Comparison of ENCODE assay signal across 19 cellular contexts in genomic region chr15:63626955-63627354, GRCh38. TPM values are rescaled to one million over a fixed set of nuclear protein-coding genes. Genes with fewer than 3 reads are reported as not detected.
DNase-seq lines count a peak whose midpoint lies in the region; ATAC-seq and TF ChIP-seq lines count a peak whose summit lies in the region.
"Had no signal": no experiment of that assay in that cellular context is flagged by ENCODE, and none has a peak within 500 bp of the region (broad histone marks: within the 10 kb centered on the region; RNA-seq: fewer than 3 reads in every experiment).

No MANE protein-coding gene starts in this region.

- H3K9me3 ChIP-seq in CD4-positive, CD25-positive, alpha-beta regulatory T cell (ENCODE audit: control insufficient read depth in 2 of 2, low read length in 2 of 2) = no peaks in the 10 kb centered on the region
- no peaks in the 10 kb centered on the region for H3K9me3 ChIP-seq in Karpas-422 (ENCODE audit: low read length)

- H3K4me1 Mint-ChIP-seq in CD4-positive, CD25-positive, alpha-beta regulatory T cell = peaks cover 0 to 7% (median 0%) of the 10 kb centered on the region in 4 donors
- H3K4me1 Mint-ChIP-seq: brain, H9 had no signal

- H3K4me1 ChIP-seq in CD4-positive, CD25-positive, alpha-beta regulatory T cell (ENCODE audit: control insufficient read depth, insufficient read depth, low read length, poor library complexity, severe bottlenecking) = no peaks in the 10 kb centered on the region
- H3K4me1 ChIP-seq in Karpas-422 (ENCODE audit: low read length) = peaks cover 10% of the 10 kb centered on the region

- no peak overlapping the region for H3K4me3 Mint-ChIP-seq in CD4-positive, CD25-positive, alpha-beta regulatory T cell
- H3K4me3 Mint-ChIP-seq: activated CD4-positive, alpha-beta T cell treated with anti-CD3 and anti-CD28 coated beads, Interleukin-2, amount 10 ng/mL, durations not matched to agents 7 days and 5 days; brain; H9; naive B cell had no signal

- H3K4me3 ChIP-seq in CD4-positive, CD25-positive, alpha-beta regulatory T cell (ENCODE audit: low read depth, low read length) = no peak overlapping the region
- H3K4me3 ChIP-seq in Karpas-422 (ENCODE audit: low read length) (no peak overlapping the region), coronary artery (no peak overlapping the region)

- H3K27ac ChIP-seq in CD4-positive, CD25-positive, alpha-beta regulatory T cell (ENCODE audit: insufficient read depth, low read length, poor library complexity, severe bottlenecking) = no peak overlapping the region
- no peak overlapping the region for H3K27ac ChIP-seq in Karpas-422 (ENCODE audit: low read length)
- H3K27ac ChIP-seq in coronary artery = no peak overlapping the region

- no peaks in the 10 kb centered on the region for H3K27me3 Mint-ChIP-seq in CD4-positive, CD25-positive, alpha-beta regulatory T cell
- H3K27me3 Mint-ChIP-seq: activated CD4-positive, alpha-beta T cell treated with anti-CD3 and anti-CD28 coated beads, Interleukin-2, amount 10 ng/mL, durations not matched to agents 7 days and 5 days; brain; naive B cell had no signal

- peaks cover 0 to 2% (median 0%) of the 10 kb centered on the region in 7 donors for H3K9me3 Mint-ChIP-seq in CD4-positive, CD25-positive, alpha-beta regulatory T cell
- H3K9me3 Mint-ChIP-seq: activated CD4-positive, alpha-beta T cell treated with anti-CD3 and anti-CD28 coated beads, Interleukin-2, amount 10 ng/mL, durations not matched to agents 7 days and 5 days; H9 had no signal

- H3K36me3 Mint-ChIP-seq in CD4-positive, CD25-positive, alpha-beta regulatory T cell = peaks cover 69% of the 10 kb centered on the region

- no peak for ATAC-seq in CD4-positive, CD25-positive, alpha-beta regulatory T cell (ENCODE audit: low read depth in 2 of 2)
- ATAC-seq in GM18511 (IDR thresholded peaks at IDR 0.05; ENCODE audit: unreplicated experiment) (peak; percentile 66), GM21825 (IDR thresholded peaks at IDR 0.05; ENCODE audit: unreplicated experiment) (peak; percentile 77), HG03521 (IDR thresholded peaks at IDR 0.05; ENCODE audit: unreplicated experiment) (no peak)
- ATAC-seq: left ventricle myocardium superior had no signal

- H3K36me3 ChIP-seq in CD4-positive, CD25-positive, alpha-beta regulatory T cell (ENCODE audit: control insufficient read depth, insufficient read depth, low read length) = peaks cover 94% of the 10 kb centered on the region
- H3K36me3 ChIP-seq in Karpas-422 (ENCODE audit: insufficient read depth, low read length) = peaks cover 74% of the 10 kb centered on the region

- DNase-seq in CD4-positive, CD25-positive, alpha-beta regulatory T cell = no peak
- DNase-seq in Karpas-422 = no peak
- no peak for DNase-seq in coronary artery (ENCODE audit: low spot score)
- no peak for DNase-seq in AML-193 (lab: John Stamatoyannopoulos, UW)
- no peak for DNase-seq in COLO829 (ENCODE audit: low spot score)
- DNase-seq: activated CD4-positive, alpha-beta T cell treated with anti-CD3 and anti-CD28 coated beads, Interleukin-2, amount 10 ng/mL, durations not matched to agents 7 days and 5 days; activated effector memory CD4-positive, alpha-beta T cell treated with Interleukin-2 at 50 U/mL for 16 hours; effector CD8-positive, alpha-beta T cell; H9; left ventricle myocardium superior; naive B cell; NCI-H2107; posterior cingulate gyrus; small intestine; T-helper 2 cell had no signal

- TF ChIP-seq CTCF in coronary artery (IDR thresholded peaks at IDR 0.05) = no peak

- peak overlapping the region; percentile 9 for H3K4me2 ChIP-seq in Karpas-422 (ENCODE audit: low read depth, low read length, poor library complexity, severe bottlenecking)

- no peaks in the 10 kb centered on the region for H3K79me2 ChIP-seq in Karpas-422 (ENCODE audit: low read length)

- no peaks in the 10 kb centered on the region for H4K20me1 ChIP-seq in Karpas-422 (ENCODE audit: insufficient read depth, low read depth, low read length)

- H3K9ac ChIP-seq in Karpas-422 (ENCODE audit: low read length) = no peak overlapping the region

- H3K27me3 ChIP-seq in CD4-positive, CD25-positive, alpha-beta regulatory T cell (ENCODE audit: control insufficient read depth, insufficient read depth, low read length) = no peaks in the 10 kb centered on the region
- no peaks in the 10 kb centered on the region for H3K27me3 ChIP-seq in Karpas-422 (ENCODE audit: low read length)

- peak overlapping the region in 2 of 3 donors; percentile 23 to 62 for H3K27ac Mint-ChIP-seq in CD4-positive, CD25-positive, alpha-beta regulatory T cell
- H3K27ac Mint-ChIP-seq: activated CD4-positive, alpha-beta T cell treated with anti-CD3 and anti-CD28 coated beads, Interleukin-2, amount 10 ng/mL, durations not matched to agents 7 days and 5 days; brain; H9 had no signal

- no peak overlapping the region for H2AFZ ChIP-seq in Karpas-422 (ENCODE audit: low read length)

- no peaks in the 10 kb centered on the region for H3K9me2 ChIP-seq in Karpas-422 (replicated peaks; ENCODE audit: insufficient read depth, low read length)

RNA-seq across cellular contexts. Expression of gene FBXL22, which starts 29.8 kb away (rescaled TPM):
- 1.7 TPM for total RNA-seq in CD4-positive, CD25-positive, alpha-beta regulatory T cell
- polyA plus RNA-seq in CD4-positive, CD25-positive, alpha-beta regulatory T cell = 1 to 10 TPM in 2 of 4 donors, under 1 TPM in 2; 0.45 to 2.1 (median 1.0) TPM
- total RNA-seq in Karpas-422 (2014; rRNA removed; shearing (Covaris generic); ENCODE audit: low replicate concordance) = 0.15 TPM in 1 of 2 replicates, not detected in the other

Comparison
In these comparisons a context has a peak if more than half of its experiments do, and no peak if none do; other contexts are left out.
1. ATAC-seq: peak in GM18511 (single experiment) and GM21825 (single experiment); none in CD4-positive, CD25-positive, alpha-beta regulatory T cell (0 of 2) and HG03521 (single experiment).